In the genomic region with DNA sequence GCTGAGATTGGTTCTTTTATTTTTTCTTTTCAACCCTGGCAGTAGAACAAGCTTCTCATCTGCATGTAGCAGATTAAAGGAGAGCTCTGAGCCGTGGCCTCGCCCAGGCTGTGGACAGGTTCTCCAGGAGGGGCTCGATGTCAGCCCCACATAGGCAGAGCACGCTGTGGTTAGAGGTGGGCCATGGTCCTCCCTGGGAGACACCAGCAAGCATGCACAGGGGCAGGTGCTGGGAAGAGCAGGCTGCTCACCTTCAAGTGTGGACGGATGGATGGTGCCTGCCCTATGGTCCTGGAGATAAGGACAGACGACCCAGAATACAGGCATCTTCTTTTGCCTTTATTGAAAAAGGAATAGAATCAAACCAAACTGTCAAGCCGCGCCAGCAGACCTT, we compare ENCODE assay signal across 20 cellular contexts.
DNase-seq lines count a peak whose midpoint lies in the region; ATAC-seq, FAIRE-seq and TF ChIP-seq lines count a peak whose summit lies in the region.
"Had no signal": no experiment of that assay in that cellular context is flagged by ENCODE, and none has a peak within 500 bp of the region (broad histone marks: within the 10 kb centered on the region; RNA-seq: fewer than 3 reads in every experiment).

No MANE protein-coding gene starts in this region.

- ATAC-seq in HG03045 (IDR thresholded peaks at IDR 0.05; ENCODE audit: unreplicated experiment) (no peak), HG03039 (IDR thresholded peaks at IDR 0.05; ENCODE audit: unreplicated experiment) (no peak)
- ATAC-seq: CD8-positive, alpha-beta T cell had no signal

- TF ChIP-seq CTCF in right atrium auricular region (IDR thresholded peaks at IDR 0.05): no peak
- TF ChIP-seq CTCF in left ventricle myocardium inferior (IDR thresholded peaks at IDR 0.05; ENCODE audit: borderline replicate concordance): no peak
- TF ChIP-seq CTCF in chondrocyte (IDR thresholded peaks at IDR 0.05): no peak
- no peak for TF ChIP-seq CTCF in kidney (IDR thresholded peaks at IDR 0.05; ENCODE audit: borderline replicate concordance, extremely low read depth, insufficient read depth)
- no peak for TF ChIP-seq CTCF in osteoblast (IDR thresholded peaks at IDR 0.05; ENCODE audit: extremely low read depth, low read depth, low read length)

- H2AFZ ChIP-seq in osteoblast (ENCODE audit: low read length): no peak overlapping the region

- no peaks in the 10 kb centered on the region for H3K27me3 ChIP-seq in right atrium auricular region
- peaks cover 35% of the 10 kb centered on the region for H3K27me3 ChIP-seq in left ventricle myocardium inferior (ENCODE audit: low read depth)
- no peaks in the 10 kb centered on the region for H3K27me3 ChIP-seq in osteoblast (ENCODE audit: insufficient read depth, low read length)

- intact Hi-C loops in left ventricle myocardium inferior (cut with micrococcal nuclease): no loop called here
- intact Hi-C loops in kidney (cut with DNase I): no loop called here

- H3K4me3 ChIP-seq in right atrium auricular region: no peak overlapping the region
- H3K4me3 ChIP-seq in left ventricle myocardium inferior: no peak overlapping the region
- no peak overlapping the region for H3K4me3 ChIP-seq in kidney (ENCODE audit: low read length in 2 of 2)
- no peak overlapping the region for H3K4me3 ChIP-seq in osteoblast (ENCODE audit: insufficient read depth, low read length)
- H3K4me3 ChIP-seq: HAP-1 had no signal

- peaks cover 19% of the 10 kb centered on the region for H3K9me3 Mint-ChIP-seq in chondrocyte (ENCODE audit: low read depth)
- H3K9me3 Mint-ChIP-seq: CD8-positive, alpha-beta T cell had no signal

- no peak overlapping the region for H3K4me3 Mint-ChIP-seq in chondrocyte (ENCODE audit: unreplicated experiment)
- H3K4me3 Mint-ChIP-seq: CD4-positive, CD25-positive, alpha-beta regulatory T cell; CD8-positive, alpha-beta T cell; HFFc6 had no signal

- H3K36me3 Mint-ChIP-seq in chondrocyte (ENCODE audit: low read depth): no peaks in the 10 kb centered on the region
- H3K36me3 Mint-ChIP-seq: CD4-positive, CD25-positive, alpha-beta regulatory T cell; CD8-positive, alpha-beta T cell had no signal

- H3K36me3 ChIP-seq in right atrium auricular region: no peaks in the 10 kb centered on the region
- no peaks in the 10 kb centered on the region for H3K36me3 ChIP-seq in left ventricle myocardium inferior
- no peaks in the 10 kb centered on the region for H3K36me3 ChIP-seq in kidney (ENCODE audit: control insufficient read depth in 1 of 2, insufficient read depth in 2 of 2, low read length in 2 of 2)
- H3K36me3 ChIP-seq in osteoblast (ENCODE audit: insufficient read depth, low read length): no peaks in the 10 kb centered on the region
- H3K36me3 ChIP-seq: HAP-1 had no signal

- no peak overlapping the region for H3K4me2 ChIP-seq in osteoblast (ENCODE audit: insufficient read depth, low read length)

- H3K4me1 Mint-ChIP-seq in chondrocyte (ENCODE audit: low read depth): no peaks in the 10 kb centered on the region
- H3K4me1 Mint-ChIP-seq: CD4-positive, CD25-positive, alpha-beta regulatory T cell had no signal

- no peak overlapping the region for H3K9ac ChIP-seq in kidney (ENCODE audit: low read length in 2 of 2)

- no peak for FAIRE-seq in kidney (lab: Jason Lieb, UNC)
- FAIRE-seq: G401.6, GM12892, H54 had no signal

- no peak overlapping the region for H3K27ac Mint-ChIP-seq in chondrocyte (ENCODE audit: unreplicated experiment)
- H3K27ac Mint-ChIP-seq: CD8-positive, alpha-beta T cell; HFFc6 had no signal

- H3K4me1 ChIP-seq in right atrium auricular region (peaks cover 0 to 13% of the 10 kb centered on the region in 2 donors), left ventricle myocardium inferior (peaks cover 15% of the 10 kb centered on the region), kidney (ENCODE audit: control insufficient read depth in 1 of 2, insufficient read depth in 1 of 2, low read depth in 1 of 2, low read length in 2 of 2) (no peaks in the 10 kb centered on the region), osteoblast (ENCODE audit: insufficient read depth, low read length) (no peaks in the 10 kb centered on the region)
- H3K4me1 ChIP-seq: Caco-2, HAP-1 had no signal

- H3K27me3 Mint-ChIP-seq in chondrocyte (ENCODE audit: low read depth): peaks cover 2% of the 10 kb centered on the region
- H3K27me3 Mint-ChIP-seq: CD4-positive, CD25-positive, alpha-beta regulatory T cell had no signal

- peak overlapping the region; percentile 19 to 26 for H3K27ac ChIP-seq in right atrium auricular region
- no peak overlapping the region for H3K27ac ChIP-seq in left ventricle myocardium inferior (replicated peaks)
- H3K27ac ChIP-seq in kidney (ENCODE audit: low read depth in 2 of 2, low read length in 2 of 2): no peak overlapping the region
- no peak overlapping the region for H3K27ac ChIP-seq in osteoblast (ENCODE audit: low read depth, low read length)

- H3K9me3 ChIP-seq in right atrium auricular region: no peaks in the 10 kb centered on the region
- H3K9me3 ChIP-seq in left ventricle myocardium inferior (replicated peaks): no peaks in the 10 kb centered on the region
- no peaks in the 10 kb centered on the region for H3K9me3 ChIP-seq in kidney (ENCODE audit: control insufficient read depth in 1 of 2, low read length in 2 of 2)
- no peaks in the 10 kb centered on the region for H3K9me3 ChIP-seq in osteoblast (ENCODE audit: low read depth, low read length)
- H3K9me3 ChIP-seq: Caco-2, HAP-1 had no signal

- H4K20me1 ChIP-seq in osteoblast (ENCODE audit: insufficient read depth, low read length): no peaks in the 10 kb centered on the region

- DNase-seq in right atrium auricular region (ENCODE audit: low spot score): no peak
- DNase-seq in left ventricle myocardium inferior: no peak
- peak; percentile 65 for DNase-seq in chondrocyte (ENCODE audit: low spot score)
- DNase-seq in kidney: peak; percentile 25
- DNase-seq in osteoblast (ENCODE audit: insufficient read length, low spot score, missing footprints): peak; percentile 78
- no peak for DNase-seq in NCI-H1694 (lab: John Stamatoyannopoulos, UW)
- DNase-seq: C1 segment of cervical spinal cord; Caco-2; CD4-positive, CD25-positive, alpha-beta regulatory T cell; CD8-positive, alpha-beta T cell; DMS153; DND-41; GOT3; HFFc6 had no signal

- H3K79me2 ChIP-seq in osteoblast (ENCODE audit: insufficient read depth, low read length): no peaks in the 10 kb centered on the region

Comparison
In these comparisons a context has a peak if more than half of its experiments do, and no peak if none do; other contexts are left out.
1. H3K27ac ChIP-seq: peak in right atrium auricular region (2 of 2); none in left ventricle myocardium inferior (single experiment), kidney (0 of 2) and osteoblast (single experiment).
2. DNase-seq: peak in chondrocyte (single experiment), kidney (single experiment) and osteoblast (single experiment); none in right atrium auricular region (single experiment), left ventricle myocardium inferior (single experiment) and NCI-H1694 (single experiment).